ENCODE assay signal across 8 cellular contexts in the genomic region with DNA sequence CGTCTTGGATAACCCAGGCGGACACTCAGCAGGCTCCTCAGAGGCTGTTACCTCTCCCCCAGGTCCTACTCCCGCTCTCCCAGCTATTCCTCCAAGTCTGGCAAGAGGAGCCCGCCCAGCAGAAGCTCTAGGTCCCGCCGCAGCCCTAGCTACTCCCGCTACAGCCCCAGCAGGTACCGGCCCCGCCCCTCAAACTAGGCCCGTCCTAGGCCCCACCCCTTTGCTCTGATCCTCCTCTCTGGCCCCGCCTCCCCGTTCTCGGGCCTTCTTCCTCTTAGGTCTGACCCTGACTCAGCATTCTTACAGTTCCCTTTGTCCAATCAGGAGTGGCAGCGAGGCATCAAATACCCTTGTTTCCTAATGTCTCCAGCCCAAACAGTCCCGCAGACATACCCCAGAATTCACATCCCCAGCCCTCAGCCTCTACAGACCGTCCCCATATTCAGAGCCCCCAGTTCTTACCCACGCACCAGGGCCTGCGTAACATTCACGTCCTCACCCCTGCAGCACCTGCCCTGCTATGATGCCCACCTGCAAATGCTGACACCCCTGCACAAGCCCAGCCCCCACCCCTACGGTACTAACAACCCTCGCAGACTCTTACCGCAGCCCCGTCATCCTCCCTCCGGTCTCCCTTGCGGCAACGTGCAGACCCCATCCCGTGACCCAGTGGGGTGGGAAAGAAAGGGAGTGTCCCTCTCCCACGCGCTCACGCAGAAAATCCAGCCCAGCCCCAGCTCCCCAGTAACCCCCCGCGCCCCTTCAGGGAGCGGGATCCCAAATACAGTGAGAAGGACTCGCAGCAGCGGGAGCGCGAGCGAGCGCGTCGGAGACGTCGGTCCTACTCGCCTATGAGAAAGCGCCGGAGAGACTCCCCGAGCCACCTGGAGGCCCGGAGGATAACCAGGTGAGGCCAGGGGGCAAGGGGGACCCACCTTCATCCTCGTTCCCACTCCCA. TPM values are rescaled to one million over a fixed set of nuclear protein-coding genes. Genes with fewer than 3 reads are reported as not detected.
DNase-seq lines count a peak whose midpoint lies in the region; ATAC-seq, FAIRE-seq and TF ChIP-seq lines count a peak whose summit lies in the region.

No MANE protein-coding gene starts in this region.

- no peak overlapping the region for H2AFZ ChIP-seq in Karpas-422 (ENCODE audit: low read length)

- no peaks in the 10 kb centered on the region for H3K79me2 ChIP-seq in Karpas-422 (ENCODE audit: low read length)

- no peak overlapping the region for H3K4me3 ChIP-seq in bronchial epithelial cell (ENCODE audit: low read depth, low read length)
- H3K4me3 ChIP-seq in subcutaneous abdominal adipose tissue (ENCODE audit: low read depth in 1 of 5, low read length in 5 of 5): peak overlapping the region; percentile 11 to 63 (median 26)
- H3K4me3 ChIP-seq in Karpas-422 (ENCODE audit: low read length): no peak overlapping the region

- H3K27ac ChIP-seq in subcutaneous abdominal adipose tissue (ENCODE audit: low read depth, low read length) (no peak overlapping the region), Karpas-422 (ENCODE audit: low read length) (no peak overlapping the region)

- peaks cover 0 to 13% (median 11%) of the 10 kb centered on the region in 5 donors for H3K9me3 ChIP-seq in subcutaneous abdominal adipose tissue (ENCODE audit: control insufficient read depth in 5 of 5, low read length in 5 of 5)
- H3K9me3 ChIP-seq in Karpas-422 (ENCODE audit: low read length): no peaks in the 10 kb centered on the region; the same call in 1 of the 2 replicates

- H3K9me2 ChIP-seq in Karpas-422 (replicated peaks; ENCODE audit: insufficient read depth, low read length): no peaks in the 10 kb centered on the region

- H3K4me1 ChIP-seq in subcutaneous abdominal adipose tissue (ENCODE audit: control insufficient read depth in 5 of 5, insufficient read depth in 5 of 5, low read length in 5 of 5) (peaks cover 0 to 21% (median 13%) of the 10 kb centered on the region in 5 donors), Karpas-422 (ENCODE audit: low read length) (no peaks in the 10 kb centered on the region)

- DNase-seq in NOMO-1 treated with DMSO at 0.1 percent for 48 hours (lab: John Stamatoyannopoulos, UW; ENCODE audit: unreplicated experiment) (peak; percentile 3), NOMO-1 (lab: John Stamatoyannopoulos, UW; ENCODE audit: unreplicated experiment in 2 of 2) (no peak), bronchial epithelial cell (ENCODE audit: low read depth) (peak; percentile 12), left kidney (ENCODE audit: low read depth, low spot score) (peak; percentile 79), Karpas-422 (no peak), D341Med (ENCODE audit: low spot score) (no peak)

- FAIRE-seq in bronchial epithelial cell (lab: Jason Lieb, UNC): no peak

- ATAC-seq in GM18502 (IDR thresholded peaks at IDR 0.05; ENCODE audit: poor library complexity, unreplicated experiment): no peak

- no peaks in the 10 kb centered on the region for H4K20me1 ChIP-seq in Karpas-422 (ENCODE audit: insufficient read depth, low read depth, low read length)

- no peak overlapping the region for H3K4me2 ChIP-seq in Karpas-422 (ENCODE audit: low read depth, low read length, poor library complexity, severe bottlenecking)

- no peak for TF ChIP-seq CTCF in bronchial epithelial cell (IDR thresholded peaks at IDR 0.05; ENCODE audit: insufficient read depth, low read length, severe bottlenecking)

- no peaks in the 10 kb centered on the region for H3K36me3 ChIP-seq in bronchial epithelial cell (ENCODE audit: control insufficient read depth, insufficient read depth, low read length)
- no peaks in the 10 kb centered on the region for H3K36me3 ChIP-seq in subcutaneous abdominal adipose tissue (ENCODE audit: control insufficient read depth in 5 of 5, insufficient read depth in 5 of 5, low read length in 5 of 5)
- no peaks in the 10 kb centered on the region for H3K36me3 ChIP-seq in Karpas-422 (ENCODE audit: insufficient read depth, low read length)

- no peaks in the 10 kb centered on the region for H3K27me3 ChIP-seq in bronchial epithelial cell (ENCODE audit: control insufficient read depth, insufficient read depth, low read length)
- H3K27me3 ChIP-seq in subcutaneous abdominal adipose tissue (ENCODE audit: control insufficient read depth in 5 of 5, insufficient read depth in 4 of 5, low read length in 5 of 5): peaks cover 0 to 9% (median 0%) of the 10 kb centered on the region in 5 donors
- H3K27me3 ChIP-seq in Karpas-422 (ENCODE audit: low read length): no peaks in the 10 kb centered on the region; the same call in 1 of the 2 replicates

- peak overlapping the region in 1 of 5 donors; percentile 41 for H3K9ac ChIP-seq in subcutaneous abdominal adipose tissue (ENCODE audit: low read length in 5 of 5)
- H3K9ac ChIP-seq in Karpas-422 (ENCODE audit: low read length): no peak overlapping the region

RNA-seq across cellular contexts. Expression of a gene that starts 25.0 kb away (rescaled TPM):
- total RNA-seq in bronchial epithelial cell: 0.26 and 2.4 TPM in 2 replicates
- total RNA-seq in Karpas-422 (2014; rRNA removed; shearing (Covaris generic); ENCODE audit: low replicate concordance): not detected in 2 replicates

Comparison
In these comparisons a context has a peak if more than half of its experiments do, and no peak if none do; other contexts are left out.
1. DNase-seq: peak in NOMO-1 treated with DMSO at 0.1 percent for 48 hours (single experiment), bronchial epithelial cell (single experiment) and left kidney (single experiment); none in NOMO-1 (0 of 2), Karpas-422 (single experiment) and D341Med (single experiment).
2. H3K4me3 ChIP-seq: peak in subcutaneous abdominal adipose tissue (5 of 5); none in bronchial epithelial cell (single experiment) and Karpas-422 (single experiment).